9 cellular contexts compared by ENCODE assay signal in the genomic region with DNA sequence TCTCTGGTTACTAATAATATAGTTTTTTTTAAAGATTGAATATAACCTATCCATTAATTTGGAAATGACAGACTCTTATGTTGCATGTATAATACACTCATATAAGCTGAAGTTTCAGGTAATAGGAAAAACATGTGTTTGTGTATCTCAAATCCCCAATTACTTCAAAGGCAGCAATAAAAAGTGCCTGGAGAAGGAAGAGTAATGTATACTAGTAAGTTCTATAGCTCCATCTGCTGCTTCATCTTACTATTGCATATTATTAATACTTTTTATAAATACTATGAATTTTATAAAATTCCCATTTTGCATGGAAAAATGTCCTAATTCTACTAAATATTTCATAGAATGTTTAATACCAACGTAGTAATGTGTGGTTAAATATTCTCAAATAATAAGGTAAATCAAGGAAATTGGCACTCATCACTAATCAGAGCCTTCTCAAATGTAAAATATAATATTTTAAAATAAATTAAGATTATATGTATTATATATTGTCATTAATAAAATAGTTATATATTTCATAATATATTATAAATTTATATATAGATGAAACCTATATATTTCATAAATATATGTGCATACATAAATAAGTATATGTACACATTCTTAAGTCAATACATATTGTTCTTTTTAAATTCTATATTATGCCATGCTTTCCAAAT.
DNase-seq lines count a peak whose midpoint lies in the region; ATAC-seq and TF ChIP-seq lines count a peak whose summit lies in the region.
"Had no signal": no experiment of that assay in that cellular context is flagged by ENCODE, and none has a peak within 500 bp of the region (broad histone marks: within the 10 kb centered on the region; RNA-seq: fewer than 3 reads in every experiment).

No MANE protein-coding gene starts in this region.

- in situ Hi-C loops in mammary epithelial cell (cut with MboI; ENCODE audit: low sequenced_read_pairs in 2 of 2) = loop anchor here (5.0 to 25.0 kb wide), 6 partner anchors 541 to 1371 kb away; a partner anchor contains a TSS

- CTCF ChIA-PET in mammary epithelial cell (lab: Charles Lee; ENCODE audit: low non-redundant PET) = interaction anchor here (0.6 kb wide), 1 partner anchor 26 kb away, joined by 7 read pairs; no protein-coding TSS in a partner anchor

- no peaks in the 10 kb centered on the region for H4K20me1 ChIP-seq in mammary epithelial cell (ENCODE audit: insufficient read depth, low read length)

- H3K4me1 ChIP-seq in mammary epithelial cell (ENCODE audit: insufficient read depth, low read length) = no peaks in the 10 kb centered on the region
- H3K4me1 ChIP-seq: HAP-1 had no signal

- H3K9me3 ChIP-seq in mammary epithelial cell (replicated peaks; ENCODE audit: insufficient read depth, low read length) (no peaks in the 10 kb centered on the region), T-helper 17 cell (ENCODE audit: control insufficient read depth, low read length, poor library complexity, severe bottlenecking) (no peaks in the 10 kb centered on the region)
- H3K9me3 ChIP-seq: HAP-1 had no signal

- DNase-seq in H4 (ENCODE audit: low spot score) = peak; percentile 78
- DNase-seq in NCI-H2227 treated with DMSO at 0.1 percent for 48 hours (lab: John Stamatoyannopoulos, UW) = peak; percentile 32
- no peak for DNase-seq in mammary epithelial cell
- no peak for DNase-seq in neural crest cell (ENCODE audit: low read depth, low spot score)
- DNase-seq in C1 segment of cervical spinal cord (lab: John Stamatoyannopoulos, UW) = no peak
- DNase-seq in germinal center (ENCODE audit: low spot score) = no peak
- no peak for DNase-seq in T-helper 17 cell
- DNase-seq in medulla oblongata (ENCODE audit: extremely low spot score) = no peak

- H3K9me3 Mint-ChIP-seq in neural crest cell = peaks cover 6% of the 10 kb centered on the region

- no peak overlapping the region for H2AFZ ChIP-seq in mammary epithelial cell (ENCODE audit: low read depth, low read length)

- H3K4me2 ChIP-seq in mammary epithelial cell (ENCODE audit: insufficient read depth, low read depth, low read length) = no peak overlapping the region

- dilution Hi-C loops in mammary epithelial cell (cut with HindIII; ENCODE audit: low sequenced_read_pairs) = no loop called here

- TF ChIP-seq CTCF in mammary epithelial cell (conservative IDR thresholded peaks at IDR 0.05 in 1 of 2, IDR thresholded peaks at IDR 0.05 in 1 of 2; ENCODE audit: extremely low read depth in 1 of 2, insufficient read depth in 1 of 2, low read depth in 1 of 2, low read length in 2 of 2) (peak; percentile 43 to 61), neural crest cell (conservative IDR thresholded peaks at IDR 0.05) (peak; percentile 74)

- intact Hi-C loops in mammary epithelial cell (cut with micrococcal nuclease) = loop anchor here (1.0 to 10.0 kb wide), 2 partner anchors 759 to 1033 kb away; no protein-coding TSS in a partner anchor

- H3K4me1 Mint-ChIP-seq in neural crest cell = no peaks in the 10 kb centered on the region
- H3K4me1 Mint-ChIP-seq in T-helper 17 cell = no peaks in the 10 kb centered on the region

- no peak overlapping the region for H3K4me3 ChIP-seq in mammary epithelial cell (replicated peaks in 1 of 3; ENCODE audit: insufficient read depth in 1 of 3, low read depth in 2 of 3, low read length in 3 of 3)
- H3K4me3 ChIP-seq: HAP-1 had no signal

- no TSS peak for BruUV-seq in mammary epithelial cell (replicated peaks; lab: Mats Ljungman, UMichigan)

- no peak for ATAC-seq in T-helper 17 cell

- H3K4me3 Mint-ChIP-seq in neural crest cell (no peak overlapping the region), T-helper 17 cell (no peak overlapping the region)

- no peak overlapping the region for H3K9ac ChIP-seq in mammary epithelial cell (ENCODE audit: insufficient read depth, low read length)

- H3K36me3 Mint-ChIP-seq in neural crest cell (ENCODE audit: low read depth) (no peaks in the 10 kb centered on the region), T-helper 17 cell (ENCODE audit: low read depth) (no peaks in the 10 kb centered on the region)

- 0% methylated on average over 1 of the region's 1 CpG for WGBS in mammary epithelial cell (ENCODE audit: low coverage, missing lambda C conversion rate)

- H3K79me2 ChIP-seq in mammary epithelial cell (ENCODE audit: insufficient read depth, low read length) = no peaks in the 10 kb centered on the region

- H3K27me3 Mint-ChIP-seq in neural crest cell (ENCODE audit: low read depth) = no peaks in the 10 kb centered on the region
- no peaks in the 10 kb centered on the region for H3K27me3 Mint-ChIP-seq in T-helper 17 cell

- no peak overlapping the region for H3K27ac ChIP-seq in mammary epithelial cell (ENCODE audit: insufficient read depth, low read depth, low read length)

- no peaks in the 10 kb centered on the region for H3K36me3 ChIP-seq in mammary epithelial cell (ENCODE audit: insufficient read depth, low read length)
- H3K36me3 ChIP-seq: HAP-1 had no signal

- H3K27ac Mint-ChIP-seq in neural crest cell (ENCODE audit: unreplicated experiment) (no peak overlapping the region), T-helper 17 cell (no peak overlapping the region)

- H3K27me3 ChIP-seq in mammary epithelial cell (ENCODE audit: insufficient read depth, low read length) = no peaks in the 10 kb centered on the region

Comparison
In these comparisons a context has a peak if more than half of its experiments do, and no peak if none do; other contexts are left out.
1. DNase-seq: peak in H4 (single experiment) and NCI-H2227 treated with DMSO at 0.1 percent for 48 hours (single experiment); none in mammary epithelial cell (single experiment), neural crest cell (single experiment), C1 segment of cervical spinal cord (0 of 14), germinal center (single experiment), T-helper 17 cell (0 of 3) and medulla oblongata (single experiment).